Comparison of ENCODE assay signal across 1 cellular context in genomic region chr16:48426244-48427135, GRCh38.
TF ChIP-seq lines count a peak whose summit lies in the region.

No MANE protein-coding gene starts in this region.

TF ChIP-seq in IMR-90, 13 proteins besides CTCF, POLR2A, EP300 and RAD21 (continued from another document):
- TF ChIP-seq, protein P1, sequence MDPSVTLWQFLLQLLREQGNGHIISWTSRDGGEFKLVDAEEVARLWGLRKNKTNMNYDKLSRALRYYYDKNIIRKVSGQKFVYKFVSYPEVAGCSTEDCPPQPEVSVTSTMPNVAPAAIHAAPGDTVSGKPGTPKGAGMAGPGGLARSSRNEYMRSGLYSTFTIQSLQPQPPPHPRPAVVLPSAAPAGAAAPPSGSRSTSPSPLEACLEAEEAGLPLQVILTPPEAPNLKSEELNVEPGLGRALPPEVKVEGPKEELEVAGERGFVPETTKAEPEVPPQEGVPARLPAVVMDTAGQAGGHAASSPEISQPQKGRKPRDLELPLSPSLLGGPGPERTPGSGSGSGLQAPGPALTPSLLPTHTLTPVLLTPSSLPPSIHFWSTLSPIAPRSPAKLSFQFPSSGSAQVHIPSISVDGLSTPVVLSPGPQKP (IDR thresholded peaks at IDR 0.05; ENCODE audit: borderline replicate concordance, low read depth, low read length): no peak
- TF ChIP-seq RCOR1 (IDR thresholded peaks at IDR 0.05; ENCODE audit: insufficient replicate concordance, low read length): no peak
- TF ChIP-seq NFE2L2 (IDR thresholded peaks at IDR 0.05; ENCODE audit: low read depth, low read length): no peak
- no peak for TF ChIP-seq CHD1 (IDR thresholded peaks at IDR 0.05; ENCODE audit: low read depth, low read length)
TF ChIP-seq in IMR-90: peak in this region for 0.
